ENCODE assay signal across 16 cellular contexts in genomic region chr1:207882692-207883091, GRCh38. TPM values are rescaled to one million over a fixed set of nuclear protein-coding genes. Genes with fewer than 3 reads are reported as not detected.
A peak's percentile ranks its signal among the peaks of the same experiment; 100 is the strongest.
DNase-seq lines count a peak whose midpoint lies in the region; ATAC-seq and TF ChIP-seq lines count a peak whose summit lies in the region.
"Had no signal": no experiment of that assay in that cellular context is flagged by ENCODE, and none has a peak within 500 bp of the region (broad histone marks: within the 10 kb centered on the region; RNA-seq: fewer than 3 reads in every experiment).

No MANE protein-coding gene starts in this region.

- H3K4me3 Mint-ChIP-seq in activated naive CD4-positive, alpha-beta T cell treated with anti-CD3 and anti-CD28 coated beads, Interleukin-2, amount 50 U/mL, for 24 hours = peak overlapping the region; percentile 87
- H3K4me3 Mint-ChIP-seq in activated naive CD8-positive, alpha-beta T cell treated with anti-CD3 and anti-CD28 coated beads, Interleukin-2, amount 10 ng/mL, durations not matched to agents 7 days and 5 days = peak overlapping the region; percentile 83

- no peak for DNase-seq in activated naive CD4-positive, alpha-beta T cell treated with Interleukin-2 at 50 U/mL for 16 hours
- DNase-seq in activated naive CD8-positive, alpha-beta T cell treated with anti-CD3 and anti-CD28 coated beads, Interleukin-2, amount 10 ng/mL, durations not matched to agents 7 days and 5 days = no peak
- no peak for DNase-seq in transverse colon
- no peak for DNase-seq in NCI-H748 treated with DMSO at 0.1 percent for 48 hours (lab: John Stamatoyannopoulos, UW)
- DNase-seq in stimulated activated CD4-positive, alpha-beta T cell treated with anti-CD3 and anti-CD28 coated beads, Interleukin-12 subunit alpha, Interleukin-12 subunit beta, amount 100 ng/mL, for 4 hours = no peak
- no peak for DNase-seq in GM20000 (ENCODE audit: low spot score)
- DNase-seq: amygdala; effector CD4-positive, alpha-beta T cell; GDM1; MV-4-11; NCI-H524; SHP77 treated with DMSO at 0.1 percent for 48 hours; stimulated activated CD4-positive, alpha-beta T cell treated with anti-CD3 and anti-CD28 coated beads, Interleukin-4, amount 100 ng/mL, for 4 hours had no signal

- TF ChIP-seq CTCF in transverse colon (IDR thresholded peaks at IDR 0.05) (no peak), GM20000 (IDR thresholded peaks at IDR 0.05; ENCODE audit: extremely low read depth, missing control alignments) (no peak)

- no peaks in the 10 kb centered on the region for H3K36me3 ChIP-seq in transverse colon
- H3K36me3 ChIP-seq: thoracic aorta had no signal

- H3K9me3 Mint-ChIP-seq in activated naive CD4-positive, alpha-beta T cell treated with anti-CD3 and anti-CD28 coated beads, Interleukin-2, amount 50 U/mL, for 24 hours = no peaks in the 10 kb centered on the region
- no peaks in the 10 kb centered on the region for H3K9me3 Mint-ChIP-seq in activated naive CD8-positive, alpha-beta T cell treated with anti-CD3 and anti-CD28 coated beads, Interleukin-2, amount 10 ng/mL, durations not matched to agents 7 days and 5 days

- intact Hi-C loops in transverse colon (cut with DNase I; ENCODE audit: low total_unique reads) = no loop called here

- POLR2A ChIA-PET in activated naive CD8-positive, alpha-beta T cell treated with anti-CD3 and anti-CD28 coated beads, Interleukin-2, amount 10 ng/mL, durations not matched to agents 7 days and 5 days (lab: Charles Lee) = interaction anchor here (0.7 to 3.4 kb wide), 8 partner anchors 8 to 204 kb away, joined by 3 to 30 read pairs (median 6); no protein-coding TSS in a partner anchor

- no peaks in the 10 kb centered on the region for H3K27me3 ChIP-seq in transverse colon

- in situ Hi-C loops in transverse colon (cut with MboI; ENCODE audit: low pct_ligation_motif_present in 1 of 4, low pct_unique_long_range_greater_than_20kb in 1 of 4, low sequenced_read_pairs in 3 of 4) = loop anchor here in 3 of 4 donors (5.0 to 10.0 kb wide), 2 partner anchors 80 to 82 kb away; no protein-coding TSS in a partner anchor

- no peaks in the 10 kb centered on the region for H3K9me3 ChIP-seq in transverse colon
- H3K9me3 ChIP-seq: thoracic aorta had no signal

- TF ChIP-seq POLR2A in transverse colon (IDR thresholded peaks at IDR 0.05) = no peak

- H3K27me3 Mint-ChIP-seq in activated naive CD4-positive, alpha-beta T cell treated with anti-CD3 and anti-CD28 coated beads, Interleukin-2, amount 50 U/mL, for 24 hours = no peaks in the 10 kb centered on the region
- no peaks in the 10 kb centered on the region for H3K27me3 Mint-ChIP-seq in activated naive CD8-positive, alpha-beta T cell treated with anti-CD3 and anti-CD28 coated beads, Interleukin-2, amount 10 ng/mL, durations not matched to agents 7 days and 5 days

- ATAC-seq in HG03378 (IDR thresholded peaks at IDR 0.05; ENCODE audit: unreplicated experiment) = peak; percentile 12
- ATAC-seq in activated naive CD8-positive, alpha-beta T cell treated with anti-CD3 and anti-CD28 coated beads, Interleukin-2, amount 10 ng/mL, durations not matched to agents 7 days and 5 days (ENCODE audit: low read depth) = peak; percentile 30

- no peak for TF ChIP-seq EP300 in transverse colon (IDR thresholded peaks at IDR 0.05; ENCODE audit: low read depth)

- WGBS in transverse colon (ENCODE audit: low coverage in 1 of 2), 2 donors = 46 to 52% methylated on average over 3 of the region's 3 CpGs

- H3K4me1 ChIP-seq in transverse colon = peaks cover 4 to 18% (median 9%) of the 10 kb centered on the region in 4 donors

- H3K36me3 Mint-ChIP-seq in activated naive CD4-positive, alpha-beta T cell treated with anti-CD3 and anti-CD28 coated beads, Interleukin-2, amount 50 U/mL, for 24 hours = no peaks in the 10 kb centered on the region
- H3K36me3 Mint-ChIP-seq in activated naive CD8-positive, alpha-beta T cell treated with anti-CD3 and anti-CD28 coated beads, Interleukin-2, amount 10 ng/mL, durations not matched to agents 7 days and 5 days = no peaks in the 10 kb centered on the region

- H3K27ac Mint-ChIP-seq in activated naive CD4-positive, alpha-beta T cell treated with anti-CD3 and anti-CD28 coated beads, Interleukin-2, amount 50 U/mL, for 24 hours = peak overlapping the region; percentile 96
- H3K27ac Mint-ChIP-seq in activated naive CD8-positive, alpha-beta T cell treated with anti-CD3 and anti-CD28 coated beads, Interleukin-2, amount 10 ng/mL, durations not matched to agents 7 days and 5 days = peak overlapping the region; percentile 96

- H3K4me1 Mint-ChIP-seq in activated naive CD4-positive, alpha-beta T cell treated with anti-CD3 and anti-CD28 coated beads, Interleukin-2, amount 50 U/mL, for 24 hours = peaks cover 51% of the 10 kb centered on the region
- peaks cover 38% of the 10 kb centered on the region for H3K4me1 Mint-ChIP-seq in activated naive CD8-positive, alpha-beta T cell treated with anti-CD3 and anti-CD28 coated beads, Interleukin-2, amount 10 ng/mL, durations not matched to agents 7 days and 5 days

- peak overlapping the region in 1 of 4 donors; percentile 26 for H3K4me3 ChIP-seq in transverse colon

- peak overlapping the region; percentile 9 to 52 (median 24) for H3K27ac ChIP-seq in transverse colon
- H3K27ac ChIP-seq: thoracic aorta had no signal

RNA-seq across cellular contexts. Expression of gene CD34, which starts 28.2 kb away (rescaled TPM):
- not detected for total RNA-seq in activated naive CD8-positive, alpha-beta T cell treated with anti-CD3 and anti-CD28 coated beads, Interleukin-2, amount 10 ng/mL, durations not matched to agents 7 days and 5 days
- 10 to 100 TPM in 2 of 4 donors, 1 to 10 TPM in 2; 7.5 to 85.2 (median 9.7) TPM for total RNA-seq in transverse colon

Comparison
In these comparisons a context has a peak if more than half of its experiments do, and no peak if none do; other contexts are left out.
1. RNA of gene CD34, which starts 28.2 kb away (total RNA-seq): 7.5 to 85.2 TPM in transverse colon; not detected in activated naive CD8-positive, alpha-beta T cell treated with anti-CD3 and anti-CD28 coated beads, Interleukin-2, amount 10 ng/mL, durations not matched to agents 7 days and 5 days; every median in the first group is over 4 times any median in the second.